In genomic region chr12:53352331-53353258, GRCh38 we compare ENCODE assay signal across 8 cellular contexts. TPM values are rescaled to one million over a fixed set of nuclear protein-coding genes. Genes with fewer than 3 reads are reported as not detected.
DNase-seq lines count a peak whose midpoint lies in the region; ATAC-seq and TF ChIP-seq lines count a peak whose summit lies in the region.

No MANE protein-coding gene starts in this region.

- no peaks in the 10 kb centered on the region for H3K79me2 ChIP-seq in Loucy (ENCODE audit: insufficient read depth, low read length)
- no peaks in the 10 kb centered on the region for H3K79me2 ChIP-seq in neural cell (replicated peaks; ENCODE audit: insufficient read depth, low read length)

- H3K4me1 ChIP-seq in CD4-positive, CD25-positive, alpha-beta regulatory T cell (ENCODE audit: control insufficient read depth, insufficient read depth, low read length, poor library complexity, severe bottlenecking): peaks cover 5% of the 10 kb centered on the region
- no peaks in the 10 kb centered on the region for H3K4me1 ChIP-seq in Loucy (ENCODE audit: insufficient read depth, low read length, poor library complexity, severe bottlenecking)
- H3K4me1 ChIP-seq in stomach: peaks cover 0 to 11% (median 9%) of the 10 kb centered on the region in 4 donors

- no peaks in the 10 kb centered on the region for H3K36me3 ChIP-seq in CD4-positive, CD25-positive, alpha-beta regulatory T cell (ENCODE audit: control insufficient read depth, insufficient read depth, low read length)
- H3K36me3 ChIP-seq in Loucy (ENCODE audit: insufficient read depth, low read length) (no peaks in the 10 kb centered on the region), neural cell (ENCODE audit: insufficient read depth, low read length) (no peaks in the 10 kb centered on the region), stomach (no peaks in the 10 kb centered on the region)

- TF ChIP-seq EP300 in neural cell (conservative IDR thresholded peaks at IDR 0.05; ENCODE audit: poor library complexity, severe bottlenecking) (no peak), stomach (IDR thresholded peaks at IDR 0.05) (no peak)

- H4K20me1 ChIP-seq in Loucy (ENCODE audit: insufficient read depth, low read length, poor library complexity, severe bottlenecking) (no peaks in the 10 kb centered on the region), neural cell (ENCODE audit: insufficient read depth) (no peaks in the 10 kb centered on the region)

- no peak overlapping the region for H3K4me3 ChIP-seq in CD4-positive, CD25-positive, alpha-beta regulatory T cell (ENCODE audit: low read depth, low read length)
- H3K4me3 ChIP-seq in Loucy (ENCODE audit: low read length, poor library complexity, severe bottlenecking) (no peak overlapping the region), neural cell (ENCODE audit: low read length) (no peak overlapping the region), stomach (no peak overlapping the region)

- 58 to 64% (median 60%) methylated on average over 22 of the region's 22 CpGs for WGBS in stomach, 5 donors

- peak; percentile 88 to 95 for ATAC-seq in CD4-positive, CD25-positive, alpha-beta regulatory T cell (ENCODE audit: low read depth in 2 of 2)
- peak; percentile 67 for ATAC-seq in GM21390 (IDR thresholded peaks at IDR 0.05; ENCODE audit: unreplicated experiment)

- intact Hi-C loops in stomach (cut with DNase I; ENCODE audit: low total_unique reads): loop anchor here (5.0 kb wide), 1 partner anchor 70 kb away; the partner anchor contains the start of gene AMHR2

- no peak overlapping the region for H3K4me2 ChIP-seq in Loucy (ENCODE audit: low read depth, low read length, poor library complexity, severe bottlenecking)
- H3K4me2 ChIP-seq in neural cell (ENCODE audit: low read length): no peak overlapping the region

- peak; percentile 77 to 91 (median 85) for DNase-seq in CD4-positive, CD25-positive, alpha-beta regulatory T cell
- peak; percentile 81 for DNase-seq in RPMI7951 (ENCODE audit: low read depth)
- DNase-seq in activated T-cell treated with anti-CD3 and anti-CD28 coated beads, Interleukin-2, amount 50 U/mL, for 48 hours: peak; percentile 88 to 89
- peak; percentile 92 for DNase-seq in fibroblast of peridontal ligament (ENCODE audit: extremely low read depth)
- DNase-seq in stomach: peak; percentile 88

- no peaks in the 10 kb centered on the region for H3K9me3 ChIP-seq in CD4-positive, CD25-positive, alpha-beta regulatory T cell (ENCODE audit: control insufficient read depth in 2 of 2, low read length in 2 of 2)
- H3K9me3 ChIP-seq in Loucy (ENCODE audit: insufficient read depth, low read depth, low read length): no peaks in the 10 kb centered on the region
- no peaks in the 10 kb centered on the region for H3K9me3 ChIP-seq in neural cell (ENCODE audit: low read length)
- H3K9me3 ChIP-seq in stomach: no peaks in the 10 kb centered on the region

- no peaks in the 10 kb centered on the region for H3K9me2 ChIP-seq in Loucy (replicated peaks; ENCODE audit: low read depth, low read length)
- H3K9me2 ChIP-seq in neural cell (ENCODE audit: insufficient read depth, low read length): no peaks in the 10 kb centered on the region

- H3K27ac Mint-ChIP-seq in CD4-positive, CD25-positive, alpha-beta regulatory T cell: peak overlapping the region in 2 of 3 donors; percentile 11 to 63

- no peak overlapping the region for H3K4me3 Mint-ChIP-seq in CD4-positive, CD25-positive, alpha-beta regulatory T cell

- TF ChIP-seq RAD21 in neural cell (conservative IDR thresholded peaks at IDR 0.05): peak; percentile 87

- no peaks in the 10 kb centered on the region for H3K27me3 Mint-ChIP-seq in CD4-positive, CD25-positive, alpha-beta regulatory T cell

- H3K9me3 Mint-ChIP-seq in CD4-positive, CD25-positive, alpha-beta regulatory T cell: no peaks in the 10 kb centered on the region

- H3F3A ChIP-seq in Loucy (ENCODE audit: low read depth): no peaks in the 10 kb centered on the region
- no peaks in the 10 kb centered on the region for H3F3A ChIP-seq in neural cell (ENCODE audit: insufficient read depth, low read length, poor library complexity, severe bottlenecking)

- peaks cover 0 to 7% (median 6%) of the 10 kb centered on the region in 4 donors for H3K4me1 Mint-ChIP-seq in CD4-positive, CD25-positive, alpha-beta regulatory T cell

- peak overlapping the region; percentile 67; the same call in 1 of the 2 replicates for H2AFZ ChIP-seq in Loucy (ENCODE audit: low read length)
- no peak overlapping the region for H2AFZ ChIP-seq in neural cell (ENCODE audit: low read depth, low read length)

- no peaks in the 10 kb centered on the region for H3K27me3 ChIP-seq in CD4-positive, CD25-positive, alpha-beta regulatory T cell (ENCODE audit: control insufficient read depth, insufficient read depth, low read length)
- H3K27me3 ChIP-seq in Loucy (ENCODE audit: insufficient read depth, low read length, poor library complexity, severe bottlenecking): no peaks in the 10 kb centered on the region
- no peaks in the 10 kb centered on the region for H3K27me3 ChIP-seq in neural cell (ENCODE audit: insufficient read depth, low read depth, low read length)
- H3K27me3 ChIP-seq in stomach: no peaks in the 10 kb centered on the region

- TF ChIP-seq POLR2A in stomach (IDR thresholded peaks at IDR 0.05): no peak

- H3K27ac ChIP-seq in CD4-positive, CD25-positive, alpha-beta regulatory T cell (ENCODE audit: insufficient read depth, low read length, poor library complexity, severe bottlenecking): no peak overlapping the region
- H3K27ac ChIP-seq in neural cell (ENCODE audit: low read length): no peak overlapping the region
- peak overlapping the region in 2 of 5 donors; percentile 28 to 46 for H3K27ac ChIP-seq in stomach

- peak; percentile 89 for TF ChIP-seq CTCF in Loucy (conservative IDR thresholded peaks at IDR 0.05; ENCODE audit: low read length)
- TF ChIP-seq CTCF in neural cell (IDR thresholded peaks at IDR 0.05; ENCODE audit: poor library complexity, severe bottlenecking): peak; percentile 87
- TF ChIP-seq CTCF in stomach (IDR thresholded peaks at IDR 0.05): peak in 6 of 7 experiments; percentile 70 to 95 (median 87)

- no peaks in the 10 kb centered on the region for H3K36me3 Mint-ChIP-seq in CD4-positive, CD25-positive, alpha-beta regulatory T cell

- H3K9ac ChIP-seq in Loucy (ENCODE audit: low read depth, low read length, poor library complexity, severe bottlenecking) (no peak overlapping the region), neural cell (ENCODE audit: low read length) (no peak overlapping the region)

TF ChIP-seq in neural cell, 6 proteins besides CTCF, POLR2A, EP300 and RAD21 (continues in another document):
- TF ChIP-seq TAF1 (IDR thresholded peaks at IDR 0.05; ENCODE audit: low read depth): no peak
- peak; percentile 92 for TF ChIP-seq SMC3 (conservative IDR thresholded peaks at IDR 0.05; ENCODE audit: poor library complexity)
- no peak for TF ChIP-seq EZH2 (IDR thresholded peaks at IDR 0.05; ENCODE audit: borderline replicate concordance, insufficient read depth, low read length, poor library complexity, severe bottlenecking)
- TF ChIP-seq POLR2AphosphoS5 (IDR thresholded peaks at IDR 0.05): no peak

RNA-seq across cellular contexts. Expression of gene SP7, which starts 16.4 kb away (rescaled TPM):
- not detected for total RNA-seq in CD4-positive, CD25-positive, alpha-beta regulatory T cell
- polyA plus RNA-seq in CD4-positive, CD25-positive, alpha-beta regulatory T cell: under 1 TPM in 1 of 4 donors, not detected in 3; 0.07 TPM
- total RNA-seq in RPMI7951 (2014; rRNA removed; shearing (Covaris generic)): not detected in 2 replicates
- polyA plus RNA-seq in neural cell: not detected in 2 replicates
- not detected in 2 replicates for polyA minus RNA-seq in neural cell
- total RNA-seq in stomach: not detected
- not detected for polyA plus RNA-seq in stomach

RNA-seq across cellular contexts. Expression of gene SP1, which starts 27.4 kb away (rescaled TPM):
- total RNA-seq in CD4-positive, CD25-positive, alpha-beta regulatory T cell: 79.0 TPM
- 1 to 10 TPM; 8.1 to 9.3 (median 8.2) TPM for polyA plus RNA-seq in CD4-positive, CD25-positive, alpha-beta regulatory T cell
- total RNA-seq in RPMI7951 (2014; rRNA removed; shearing (Covaris generic)): 29.3 and 35.2 TPM in 2 replicates
- polyA plus RNA-seq in neural cell (7.3 and 9.9 TPM in 2 replicates), stomach (10 to 100 TPM; 10.2 to 16.2 (median 12.2) TPM)
- 21.4 and 29.1 TPM in 2 replicates for polyA minus RNA-seq in neural cell
- 100 to 1,000 TPM in 1 of 5 donors, 10 to 100 TPM in 4; 13.3 to 142 (median 36.8) TPM for total RNA-seq in stomach

RNA-seq across cellular contexts. Expression of gene AAAS, which starts 31.2 kb away (rescaled TPM):
- total RNA-seq in CD4-positive, CD25-positive, alpha-beta regulatory T cell: 36.8 TPM
- 10 to 100 TPM; 34.0 to 45.9 (median 37.8) TPM for polyA plus RNA-seq in CD4-positive, CD25-positive, alpha-beta regulatory T cell
- 43.9 and 56.0 TPM in 2 replicates for total RNA-seq in RPMI7951 (2014; rRNA removed; shearing (Covaris generic))
- polyA plus RNA-seq in neural cell: 138 and 153 TPM in 2 replicates
- polyA minus RNA-seq in neural cell: 44.5 and 53.6 TPM in 2 replicates
- 10 to 100 TPM; 22.6 to 59.4 (median 43.3) TPM for total RNA-seq in stomach
- 10 to 100 TPM; 19.7 to 49.7 (median 19.7) TPM for polyA plus RNA-seq in stomach

RNA-seq across cellular contexts. Expression of gene MYG1, which starts 53.1 kb away (rescaled TPM):
- 33.9 TPM for total RNA-seq in CD4-positive, CD25-positive, alpha-beta regulatory T cell
- polyA plus RNA-seq in CD4-positive, CD25-positive, alpha-beta regulatory T cell: 10 to 100 TPM; 85.0 to 98.1 (median 94.4) TPM
- total RNA-seq in RPMI7951 (2014; rRNA removed; shearing (Covaris generic)): 55.9 and 60.0 TPM in 2 replicates
- 70.5 and 84.1 TPM in 2 replicates for polyA plus RNA-seq in neural cell
- polyA minus RNA-seq in neural cell: 30.1 and 30.2 TPM in 2 replicates
- total RNA-seq in stomach: 10 to 100 TPM; 16.0 to 33.9 (median 29.0) TPM
- 100 to 1,000 TPM in 1 of 3 donors, 10 to 100 TPM in 2; 89.5 to 120 (median 98.5) TPM for polyA plus RNA-seq in stomach

RNA-seq across cellular contexts. Expression of gene PFDN5, which starts 57.3 kb away (rescaled TPM):
- total RNA-seq in CD4-positive, CD25-positive, alpha-beta regulatory T cell: 506 TPM
- 1,000 to 10,000 TPM; 1,352 to 1,800 (median 1,601) TPM for polyA plus RNA-seq in CD4-positive, CD25-positive, alpha-beta regulatory T cell
- 480 and 497 TPM in 2 replicates for total RNA-seq in RPMI7951 (2014; rRNA removed; shearing (Covaris generic))
- polyA plus RNA-seq in neural cell (1,371 and 1,383 TPM in 2 replicates), stomach (1,000 to 10,000 TPM; 1,294 to 1,886 (median 1,325) TPM)
- polyA minus RNA-seq in neural cell: 174 and 217 TPM in 2 replicates
- total RNA-seq in stomach: 100 to 1,000 TPM; 207 to 623 (median 288) TPM
